In genomic region chr5:40842351-40842750, GRCh38 we compare ENCODE assay signal across 10 cellular contexts. TPM values are rescaled to one million over a fixed set of nuclear protein-coding genes. Genes with fewer than 3 reads are reported as not detected.
DNase-seq lines count a peak whose midpoint lies in the region; ATAC-seq and TF ChIP-seq lines count a peak whose summit lies in the region.
"Had no signal": no experiment of that assay in that cellular context is flagged by ENCODE, and none has a peak within 500 bp of the region (broad histone marks: within the 10 kb centered on the region; RNA-seq: fewer than 3 reads in every experiment).

No MANE protein-coding gene starts in this region.

- H3K36me3 ChIP-seq in upper lobe of right lung (no peaks in the 10 kb centered on the region), WERI-Rb-1 (no peaks in the 10 kb centered on the region)

- H3K9me3 ChIP-seq in upper lobe of right lung (no peaks in the 10 kb centered on the region), WERI-Rb-1 (ENCODE audit: severe bottlenecking) (no peaks in the 10 kb centered on the region)

- peaks cover 44% of the 10 kb centered on the region for H3K36me3 Mint-ChIP-seq in dendritic cell treated with granulocyte-macrophage colony-stimulating factor and Interleukin-4, amounts not matched to agents 40 ng/mL and 50 ng/mL, for 4 days (ENCODE audit: low read depth)

- peak overlapping the region; percentile 57 for H3K4me3 ChIP-seq in upper lobe of right lung
- no peak overlapping the region for H3K4me3 ChIP-seq in WERI-Rb-1 (ENCODE audit: low read depth, low read length)

- intact Hi-C loops in Right ventricle myocardium superior (cut with DNase I) (no loop called here), Right ventricle myocardium inferior (cut with DNase I) (no loop called here), upper lobe of right lung (cut with DNase I) (no loop called here)
- intact Hi-C loops in dendritic cell treated with granulocyte-macrophage colony-stimulating factor and Interleukin-4, amounts not matched to agents 40 ng/mL and 50 ng/mL, for 4 days (cut with micrococcal nuclease) = no loop called here

- peak overlapping the region; percentile 93 for H3K27ac ChIP-seq in upper lobe of right lung
- H3K27ac ChIP-seq in WERI-Rb-1 = no peak overlapping the region

- no peak for TF ChIP-seq CTCF in upper lobe of right lung (IDR thresholded peaks at IDR 0.05)
- TF ChIP-seq CTCF in WERI-Rb-1 (IDR thresholded peaks at IDR 0.05; ENCODE audit: low read depth, low read length) = no peak

- H3K9me3 Mint-ChIP-seq in dendritic cell treated with granulocyte-macrophage colony-stimulating factor and Interleukin-4, amounts not matched to agents 40 ng/mL and 50 ng/mL, for 4 days = no peaks in the 10 kb centered on the region

- DNase-seq in Right ventricle myocardium superior = no peak
- DNase-seq in Right ventricle myocardium inferior (ENCODE audit: missing footprints) = no peak
- DNase-seq in lung microvascular endothelial cell (ENCODE audit: low read depth in 2 of 2) = peak; percentile 8 to 61
- no peak for DNase-seq in upper lobe of right lung
- no peak for DNase-seq in NCI-H345 (lab: John Stamatoyannopoulos, UW)
- no peak for DNase-seq in WERI-Rb-1
- DNase-seq: NCI-H510A treated with DMSO at 0.1 percent for 48 hours, T-helper 17 cell had no signal

- peaks cover 16% of the 10 kb centered on the region for H3K4me1 ChIP-seq in upper lobe of right lung

- H3K27me3 ChIP-seq in upper lobe of right lung = no peaks in the 10 kb centered on the region
- H3K27me3 ChIP-seq in WERI-Rb-1 (ENCODE audit: insufficient read depth, low read depth, severe bottlenecking) = no peaks in the 10 kb centered on the region

- ATAC-seq in Right ventricle myocardium superior (ENCODE audit: poor library complexity) (peak; percentile 33), Right ventricle myocardium inferior (no peak), upper lobe of right lung (no peak), GM21786 (IDR thresholded peaks at IDR 0.05; ENCODE audit: unreplicated experiment) (no peak)
- ATAC-seq: T-helper 17 cell had no signal

- peaks cover 36% of the 10 kb centered on the region for H3K4me1 Mint-ChIP-seq in dendritic cell treated with granulocyte-macrophage colony-stimulating factor and Interleukin-4, amounts not matched to agents 40 ng/mL and 50 ng/mL, for 4 days (ENCODE audit: low read depth)

- H3K27ac Mint-ChIP-seq in dendritic cell treated with granulocyte-macrophage colony-stimulating factor and Interleukin-4, amounts not matched to agents 40 ng/mL and 50 ng/mL, for 4 days = no peak overlapping the region

- peak overlapping the region; percentile 93 for H3K4me3 Mint-ChIP-seq in dendritic cell treated with granulocyte-macrophage colony-stimulating factor and Interleukin-4, amounts not matched to agents 40 ng/mL and 50 ng/mL, for 4 days

- no peaks in the 10 kb centered on the region for H3K27me3 Mint-ChIP-seq in dendritic cell treated with granulocyte-macrophage colony-stimulating factor and Interleukin-4, amounts not matched to agents 40 ng/mL and 50 ng/mL, for 4 days

RNA-seq across cellular contexts. Expression of gene CARD6, which starts 1.2 kb away (rescaled TPM):
- total RNA-seq in Right ventricle myocardium superior (5.3 TPM), Right ventricle myocardium inferior (7.1 TPM), lung microvascular endothelial cell (27.0 and 50.6 TPM in 2 replicates), upper lobe of right lung (24.1 TPM)

RNA-seq across cellular contexts. Expression of gene RPL37, which starts 7.3 kb away (rescaled TPM):
- total RNA-seq in Right ventricle myocardium superior (601 TPM), Right ventricle myocardium inferior (693 TPM), lung microvascular endothelial cell (2,142 and 2,944 TPM in 2 replicates), upper lobe of right lung (942 TPM)

RNA-seq across cellular contexts. Expression of gene PRKAA1, which starts 44.2 kb away (rescaled TPM):
- total RNA-seq in Right ventricle myocardium superior = 29.9 TPM
- total RNA-seq in Right ventricle myocardium inferior = 33.6 TPM
- 81.3 and 87.4 TPM in 2 replicates for total RNA-seq in lung microvascular endothelial cell
- 83.0 TPM for total RNA-seq in upper lobe of right lung

Comparison
In these comparisons a context has a peak if more than half of its experiments do, and no peak if none do; other contexts are left out.
1. DNase-seq: peak in lung microvascular endothelial cell (2 of 2); none in Right ventricle myocardium superior (single experiment), Right ventricle myocardium inferior (single experiment), upper lobe of right lung (single experiment), NCI-H345 (single experiment) and WERI-Rb-1 (single experiment).